Comparison of ENCODE assay signal across 19 cellular contexts in genomic region chr3:127951276-127951675, GRCh38. TPM values are rescaled to one million over a fixed set of nuclear protein-coding genes. Genes with fewer than 3 reads are reported as not detected.
DNase-seq lines count a peak whose midpoint lies in the region; ATAC-seq and TF ChIP-seq lines count a peak whose summit lies in the region.
"Had no signal": no experiment of that assay in that cellular context is flagged by ENCODE, and none has a peak within 500 bp of the region (broad histone marks: within the 10 kb centered on the region; RNA-seq: fewer than 3 reads in every experiment).

No MANE protein-coding gene starts in this region.

- no peak for ATAC-seq in upper lobe of right lung
- no peak for ATAC-seq in activated naive CD4-positive, alpha-beta T cell treated with anti-CD3 and anti-CD28 coated beads, Interleukin-2, amount 50 U/mL, for 72 hours
- ATAC-seq: gastroesophageal sphincter had no signal

- TF ChIP-seq CTCF in choroid plexus epithelial cell (conservative IDR thresholded peaks at IDR 0.05; ENCODE audit: low read depth, low read length) (no peak), upper lobe of right lung (IDR thresholded peaks at IDR 0.05) (no peak)

- no peaks in the 10 kb centered on the region for H3K36me3 ChIP-seq in upper lobe of right lung

- no peak overlapping the region for H3K27ac Mint-ChIP-seq in activated naive CD4-positive, alpha-beta T cell treated with anti-CD3 and anti-CD28 coated beads, Interleukin-2, amount 50 U/mL, for 72 hours
- H3K27ac Mint-ChIP-seq: IgD-negative memory B cell had no signal

- H3K4me1 ChIP-seq in upper lobe of right lung, result no peaks in the 10 kb centered on the region

- H3K9me3 Mint-ChIP-seq in activated naive CD4-positive, alpha-beta T cell treated with anti-CD3 and anti-CD28 coated beads, Interleukin-2, amount 50 U/mL, for 72 hours, result no peaks in the 10 kb centered on the region
- H3K9me3 Mint-ChIP-seq: IgD-negative memory B cell had no signal

- DNase-seq in Caki2 (ENCODE audit: low read depth) (peak; percentile 13), M059J (ENCODE audit: low read depth) (peak; percentile 66), choroid plexus epithelial cell (ENCODE audit: low read depth) (peak; percentile 37), mucosa of gallbladder (ENCODE audit: low spot score) (peak; percentile 27), cerebellar cortex (ENCODE audit: low spot score) (no peak), upper lobe of right lung (no peak)
- no peak for DNase-seq in effector CD4-positive, alpha-beta T cell
- no peak for DNase-seq in activated naive CD4-positive, alpha-beta T cell treated with anti-CD3 and anti-CD28 coated beads, Interleukin-2, amount 50 U/mL, for 72 hours (ENCODE audit: low spot score in 2 of 2)
- DNase-seq: activated CD4-positive, alpha-beta T cell treated with anti-CD3 and anti-CD28 coated beads for 4 hours; activated CD8-positive, alpha-beta memory T cell treated with anti-CD3 and anti-CD28 coated beads, Interleukin-2, amount 50 U/mL, for 4 hours; AML-193; effector CD8-positive, alpha-beta T cell; mesendoderm; NCI-H2029 treated with DMSO at 0.1 percent for 48 hours; NCI-H524; SIG-M5; T-helper 9 cell had no signal

- H3K9me3 ChIP-seq in upper lobe of right lung, result no peaks in the 10 kb centered on the region
- H3K9me3 ChIP-seq: gastroesophageal sphincter had no signal

- H3K4me3 ChIP-seq in choroid plexus epithelial cell (ENCODE audit: low read depth, low read length) (no peak overlapping the region), upper lobe of right lung (no peak overlapping the region)
- H3K4me3 ChIP-seq: gastroesophageal sphincter had no signal

- intact Hi-C loops in upper lobe of right lung (cut with DNase I), result no loop called here

- H3K36me3 Mint-ChIP-seq in activated naive CD4-positive, alpha-beta T cell treated with anti-CD3 and anti-CD28 coated beads, Interleukin-2, amount 50 U/mL, for 72 hours, result no peaks in the 10 kb centered on the region

- in situ Hi-C loops in Caki2 (cut with HindIII; ENCODE audit: low pct_unique_long_range_greater_than_20kb, low sequenced_read_pairs), result no loop called here

- no peaks in the 10 kb centered on the region for H3K27me3 ChIP-seq in upper lobe of right lung
- H3K27me3 ChIP-seq: gastroesophageal sphincter had no signal

- no peak overlapping the region for H3K27ac ChIP-seq in upper lobe of right lung
- H3K27ac ChIP-seq: gastroesophageal sphincter had no signal

RNA-seq across cellular contexts. Expression of gene KBTBD12, which starts 36.2 kb away (rescaled TPM):
- total RNA-seq in Caki2 (2014; rRNA removed; shearing (Covaris generic); ENCODE audit: low replicate concordance), result not detected in 2 replicates
- total RNA-seq in M059J (2014; rRNA removed; shearing (Covaris generic)), result 0.07 and 0.57 TPM in 2 replicates
- total RNA-seq in mucosa of gallbladder (2.1 TPM), upper lobe of right lung (1.3 TPM)
- not detected for total RNA-seq in activated naive CD4-positive, alpha-beta T cell treated with anti-CD3 and anti-CD28 coated beads, Interleukin-2, amount 50 U/mL, for 72 hours

Comparison
In these comparisons a context has a peak if more than half of its experiments do, and no peak if none do; other contexts are left out.
1. DNase-seq: peak in Caki2 (single experiment), M059J (single experiment), choroid plexus epithelial cell (single experiment) and mucosa of gallbladder (single experiment); none in effector CD4-positive, alpha-beta T cell (single experiment), cerebellar cortex (single experiment), upper lobe of right lung (single experiment) and activated naive CD4-positive, alpha-beta T cell treated with anti-CD3 and anti-CD28 coated beads, Interleukin-2, amount 50 U/mL, for 72 hours (0 of 2).